In the genomic region with DNA sequence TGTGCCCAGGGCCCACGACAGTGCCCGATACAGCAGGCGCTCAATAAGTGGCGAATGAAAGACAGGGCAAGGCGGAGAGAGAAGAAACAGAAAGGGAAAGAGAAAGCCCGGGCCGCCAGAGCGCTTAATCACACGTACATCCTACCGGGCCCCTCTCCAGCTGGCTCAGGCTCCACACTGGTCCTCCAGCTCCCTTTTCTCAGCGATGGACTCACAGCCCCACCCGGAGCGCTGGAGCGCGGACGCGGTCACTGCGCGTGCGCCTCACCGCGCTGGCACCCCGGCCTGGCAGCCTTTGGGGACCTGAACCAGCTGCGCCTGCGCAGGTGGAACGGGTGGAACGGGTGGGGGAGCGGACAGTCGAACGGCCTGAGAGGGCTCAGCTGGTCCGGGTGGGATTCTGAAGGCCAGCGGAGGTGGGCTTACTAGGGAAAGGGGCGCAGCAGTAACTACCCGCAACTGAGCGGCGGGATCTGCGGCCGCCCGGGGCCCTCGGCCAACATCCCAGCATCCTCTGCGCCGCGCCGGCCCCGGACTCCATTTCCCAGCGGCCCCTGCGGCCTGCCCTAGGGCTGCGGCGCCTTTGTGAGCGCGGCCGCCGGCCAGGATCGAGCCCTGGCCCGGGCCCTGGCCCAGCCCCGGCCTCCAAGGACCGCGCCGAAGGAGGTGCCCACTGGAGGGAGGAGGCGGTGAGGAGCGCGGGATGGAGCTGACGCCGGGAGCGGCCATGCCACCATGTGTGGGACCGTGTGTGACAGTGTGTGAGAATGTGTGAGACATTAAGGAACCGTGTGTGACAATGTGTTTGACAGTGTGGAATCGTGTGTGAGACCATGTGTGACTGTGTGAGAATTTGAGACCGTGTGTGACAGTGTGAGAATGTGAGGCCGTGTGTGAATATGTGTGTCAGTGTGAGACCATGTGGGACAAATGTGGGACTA, we compare ENCODE assay signal across 8 cellular contexts. TPM values are rescaled to one million over a fixed set of nuclear protein-coding genes. Genes with fewer than 3 reads are reported as not detected.
DNase-seq lines count a peak whose midpoint lies in the region; ATAC-seq lines count a peak whose summit lies in the region.

Gene ZNF583 (plus strand): TSS at position 569 of the 941 bp plus-strand sequence. CDS start 2,783 bp downstream, outside the sequence.

- H3K27ac Mint-ChIP-seq in activated CD4-positive, alpha-beta T cell treated with anti-CD3 and anti-CD28 coated beads, Interleukin-2, amount 10 ng/mL, durations not matched to agents 7 days and 5 days, result peak within 1 kb of the TSS; percentile 96

- ATAC-seq in GM18909 (IDR thresholded peaks at IDR 0.05; ENCODE audit: poor library complexity, unreplicated experiment) (peak; percentile 79), HG03175 (IDR thresholded peaks at IDR 0.05; ENCODE audit: unreplicated experiment) (peak; percentile 85)

- CTCF ChIA-PET in activated CD4-positive, alpha-beta T cell treated with anti-CD3 and anti-CD28 coated beads, Interleukin-2, amount 10 ng/mL, durations not matched to agents 7 days and 5 days (lab: Charles Lee), result interaction anchor here (1.1 kb wide), 1 partner anchor 9 kb away, joined by 3 read pairs; no protein-coding TSS in a partner anchor

- H3K27me3 Mint-ChIP-seq in activated CD4-positive, alpha-beta T cell treated with anti-CD3 and anti-CD28 coated beads, Interleukin-2, amount 10 ng/mL, durations not matched to agents 7 days and 5 days, result no peaks in the 10 kb centered on the region

- peaks cover 24% of the 10 kb centered on the region for H3K4me1 Mint-ChIP-seq in activated CD4-positive, alpha-beta T cell treated with anti-CD3 and anti-CD28 coated beads, Interleukin-2, amount 10 ng/mL, durations not matched to agents 7 days and 5 days

- peaks cover 69% of the 10 kb centered on the region for H3K36me3 Mint-ChIP-seq in activated CD4-positive, alpha-beta T cell treated with anti-CD3 and anti-CD28 coated beads, Interleukin-2, amount 10 ng/mL, durations not matched to agents 7 days and 5 days (ENCODE audit: low read depth)

- peak within 1 kb of the TSS; percentile 83 for H3K4me3 Mint-ChIP-seq in activated CD4-positive, alpha-beta T cell treated with anti-CD3 and anti-CD28 coated beads, Interleukin-2, amount 10 ng/mL, durations not matched to agents 7 days and 5 days

- H3K9me3 Mint-ChIP-seq in activated CD4-positive, alpha-beta T cell treated with anti-CD3 and anti-CD28 coated beads, Interleukin-2, amount 10 ng/mL, durations not matched to agents 7 days and 5 days, result peaks cover 64% of the 10 kb centered on the region

- POLR2A ChIA-PET in activated CD4-positive, alpha-beta T cell treated with anti-CD3 and anti-CD28 coated beads, Interleukin-2, amount 10 ng/mL, durations not matched to agents 7 days and 5 days (lab: Charles Lee), result interaction anchor here (0.5 kb wide), 1 partner anchor 31 kb away, joined by 4 read pairs; no protein-coding TSS in a partner anchor

- peak; percentile 100 for DNase-seq in AG08395 (ENCODE audit: low spot score)
- peak; percentile 82 for DNase-seq in NCI-H460 (ENCODE audit: extremely low read depth, low read depth)
- DNase-seq in activated CD4-positive, alpha-beta T cell treated with anti-CD3 and anti-CD28 coated beads, Interleukin-2, amount 10 ng/mL, durations not matched to agents 7 days and 5 days, result peak; percentile 90
- DNase-seq in cortex of kidney (lab: John Stamatoyannopoulos, UW), result peak; percentile 93
- DNase-seq in left kidney (ENCODE audit: low read depth, low spot score), result peak; percentile 97
- peak; percentile 81 to 82 for DNase-seq in stimulated activated CD4-positive, alpha-beta T cell treated with anti-CD3 and anti-CD28 coated beads, Interleukin-1b, Interleukin-23, amount 100 ng/mL, for 4 hours (ENCODE audit: low read depth in 2 of 2)

RNA-seq across cellular contexts. Expression of gene ZNF583, which starts in this region (rescaled TPM):
- 4.6 and 6.4 TPM in 2 replicates for total RNA-seq in NCI-H460 (2014; rRNA removed; shearing (Covaris generic))
- 2.0 and 2.9 TPM in 2 replicates for polyA plus RNA-seq in NCI-H460 (2014; cell fraction: nucleus; rRNA removed)
- total RNA-seq in activated CD4-positive, alpha-beta T cell treated with anti-CD3 and anti-CD28 coated beads, Interleukin-2, amount 10 ng/mL, durations not matched to agents 7 days and 5 days, result 1 to 10 TPM; 5.8 TPM

Comparison
In these comparisons a context has a peak if more than half of its experiments do, and no peak if none do; other contexts are left out.
1. Peak in every context shown above with its lines: DNase-seq and ATAC-seq.